Comparison of ENCODE assay signal across 1 cellular context in genomic region chr16:56657555-56658430, GRCh38.
A peak's percentile ranks its signal among the peaks of the same experiment; 100 is the strongest.
TF ChIP-seq lines count a peak whose summit lies in the region.

Gene MT1F (plus strand): TSS chr16:56657959. CDS start chr16:56658059, 100 bp downstream.

TF ChIP-seq in SK-N-SH, 30 proteins besides CTCF, POLR2A, EP300 and RAD21 (continued from another document):
- TF ChIP-seq USF1 (IDR thresholded peaks at IDR 0.05; ENCODE audit: borderline replicate concordance, low read depth) (no peak), EZH2phosphoT487 (IDR thresholded peaks at IDR 0.05; ENCODE audit: borderline replicate concordance, low read depth) (no peak), TAF1 (IDR thresholded peaks at IDR 0.05; ENCODE audit: borderline replicate concordance, low read depth, low read length) (peak; percentile 17; the same call in 1 of the 2 replicates), YY1 (IDR thresholded peaks at IDR 0.05; ENCODE audit: low read depth) (no peak), NRF1 (IDR thresholded peaks at IDR 0.05; ENCODE audit: low read depth, low read length) (no peak)
